17 cellular contexts compared by ENCODE assay signal in the genomic region with DNA sequence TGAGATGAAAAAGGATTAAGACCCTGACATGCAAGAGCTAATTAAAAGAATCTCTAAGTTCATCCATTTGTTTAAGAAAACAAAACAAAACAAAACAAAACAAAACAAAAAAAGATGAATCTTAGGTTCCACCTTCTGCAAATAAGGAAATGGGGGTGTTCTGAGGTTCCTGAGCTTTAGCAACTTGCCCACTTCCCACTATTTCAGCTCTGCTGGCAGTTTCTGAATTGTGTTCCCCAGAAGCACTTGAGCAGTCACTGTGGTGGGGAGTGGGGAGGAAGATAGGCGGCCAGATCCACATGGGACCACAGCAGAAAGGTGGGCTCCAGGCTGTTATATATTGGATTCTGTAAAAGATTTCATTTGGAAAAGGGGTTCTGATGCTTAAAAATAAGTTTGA. TPM values are rescaled to one million over a fixed set of nuclear protein-coding genes. Genes with fewer than 3 reads are reported as not detected.
DNase-seq lines count a peak whose midpoint lies in the region; ATAC-seq, FAIRE-seq and TF ChIP-seq lines count a peak whose summit lies in the region.
"Had no signal": no experiment of that assay in that cellular context is flagged by ENCODE, and none has a peak within 500 bp of the region (broad histone marks: within the 10 kb centered on the region; RNA-seq: fewer than 3 reads in every experiment).

No MANE protein-coding gene starts in this region.

- H3K9ac ChIP-seq in BLaER1 = no peak overlapping the region
- no peak overlapping the region for H3K9ac ChIP-seq in Karpas-422 (ENCODE audit: low read length)
- H3K9ac ChIP-seq in GM12878 (ENCODE audit: control insufficient read depth, insufficient read depth, low read length) = no peak overlapping the region
- H3K9ac ChIP-seq in mucosa of stomach (ENCODE audit: low read length) = peak overlapping the region; percentile 23

- no peak for FAIRE-seq in GM12878 (lab: Jason Lieb, UNC)
- FAIRE-seq: GM18507 had no signal

- H3K79me2 ChIP-seq in Karpas-422 (ENCODE audit: low read length) (peaks cover 92% of the 10 kb centered on the region), GM12878 (ENCODE audit: control insufficient read depth, insufficient read depth, low read length) (no peaks in the 10 kb centered on the region)

- peaks cover 3% of the 10 kb centered on the region; the same call in 1 of the 2 replicates for H3K36me3 ChIP-seq in BLaER1
- peaks cover 70% of the 10 kb centered on the region for H3K36me3 ChIP-seq in Karpas-422 (ENCODE audit: insufficient read depth, low read length)
- H3K36me3 ChIP-seq in GM12878 (ENCODE audit: control insufficient read depth in 2 of 2, insufficient read depth in 2 of 2, low read length in 1 of 2) = no peaks in the 10 kb centered on the region; a peak in 2 of 4 replicates
- no peaks in the 10 kb centered on the region for H3K36me3 ChIP-seq in mucosa of stomach (ENCODE audit: control insufficient read depth, insufficient read depth, low read length)
- H3K36me3 ChIP-seq: left ventricle myocardium inferior had no signal

- CTCF ChIA-PET in GM12878 (lab: Yijun Ruan, JAX) = interaction anchor here (1.4 to 3.7 kb wide), 8 partner anchors 9 to 69 kb away, joined by 5 to 13 read pairs (median 8); no protein-coding TSS in a partner anchor

- WGBS in GM12878 (ENCODE audit: insufficient coverage, insufficient replicate concordance, low lambda C conversion rate, missing lambda C conversion rate) = 100% methylated on average over 1 of the region's 1 CpG

- TF ChIP-seq RAD21 in GM12878 (IDR thresholded peaks at IDR 0.05; ENCODE audit: insufficient read depth, low read depth, low read length) = no peak

- no peak for TF ChIP-seq CTCF in GM12878 (IDR thresholded peaks at IDR 0.05 in 2 of 3, conservative IDR thresholded peaks at IDR 0.05 in 1 of 3; ENCODE audit: control insufficient read depth in 2 of 3, extremely low read depth in 1 of 3, insufficient read depth in 1 of 3, low read depth in 3 of 3, low read length in 3 of 3)

- intact Hi-C loops in GM12878 (cut with micrococcal nuclease; ENCODE audit: unreplicated experiment) = no loop called here

- H2AFZ ChIP-seq in Karpas-422 (ENCODE audit: low read length) (no peak overlapping the region), GM12878 (ENCODE audit: control insufficient read depth, low read depth, low read length) (no peak overlapping the region)

- H3K4me1 ChIP-seq in BLaER1 (peaks cover 55% of the 10 kb centered on the region), Karpas-422 (ENCODE audit: low read length) (peaks cover 60% of the 10 kb centered on the region), GM12878 (ENCODE audit: control insufficient read depth, insufficient read depth, low read length) (no peaks in the 10 kb centered on the region), mucosa of stomach (ENCODE audit: control insufficient read depth, insufficient read depth, low read length) (peaks cover 44% of the 10 kb centered on the region)
- H3K4me1 ChIP-seq: left ventricle myocardium inferior had no signal

- no peak for TF ChIP-seq POLR2A in GM12878 (IDR thresholded peaks at IDR 0.05; ENCODE audit: low read depth, low read length)

- BruUV-seq in GM12878 (replicated peaks; lab: Mats Ljungman, UMichigan) = TSS peak; percentile 31

- ATAC-seq in GM12878 = no peak
- no peak for ATAC-seq in HG03280 (IDR thresholded peaks at IDR 0.05; ENCODE audit: unreplicated experiment)
- ATAC-seq: naive thymus-derived CD8-positive, alpha-beta T cell; psoas muscle had no signal

- H3K4me3 ChIP-seq in BLaER1 = no peak overlapping the region
- H3K4me3 ChIP-seq in Karpas-422 (ENCODE audit: low read length) = no peak overlapping the region
- no peak overlapping the region for H3K4me3 ChIP-seq in GM12878
- H3K4me3 ChIP-seq in mucosa of stomach (ENCODE audit: low read length) = no peak overlapping the region
- H3K4me3 ChIP-seq: left ventricle myocardium inferior, psoas muscle, suprapubic skin had no signal

- H3K27me3 ChIP-seq in BLaER1 (no peaks in the 10 kb centered on the region), Karpas-422 (ENCODE audit: low read length) (no peaks in the 10 kb centered on the region), GM12878 (replicated peaks in 1 of 2; ENCODE audit: control insufficient read depth in 2 of 2, insufficient read depth in 2 of 2, low read length in 1 of 2) (no peaks in the 10 kb centered on the region), mucosa of stomach (ENCODE audit: control insufficient read depth, insufficient read depth, low read length) (no peaks in the 10 kb centered on the region)
- H3K27me3 ChIP-seq: suprapubic skin had no signal

- H4K20me1 ChIP-seq in BLaER1 = no peaks in the 10 kb centered on the region
- H4K20me1 ChIP-seq in Karpas-422 (ENCODE audit: insufficient read depth, low read depth, low read length) = no peaks in the 10 kb centered on the region
- no peaks in the 10 kb centered on the region for H4K20me1 ChIP-seq in GM12878 (ENCODE audit: control insufficient read depth, insufficient read depth)

- H3K9me3 ChIP-seq in BLaER1 = no peaks in the 10 kb centered on the region
- no peaks in the 10 kb centered on the region for H3K9me3 ChIP-seq in Karpas-422 (ENCODE audit: low read length)
- no peaks in the 10 kb centered on the region for H3K9me3 ChIP-seq in GM12878 (replicated peaks; ENCODE audit: control insufficient read depth, insufficient read depth, low read length)
- no peaks in the 10 kb centered on the region for H3K9me3 ChIP-seq in mucosa of stomach (ENCODE audit: control insufficient read depth, low read length)
- H3K9me3 ChIP-seq: left ventricle myocardium inferior, psoas muscle, suprapubic skin had no signal

- peak overlapping the region; percentile 15 for H3K4me2 ChIP-seq in BLaER1
- H3K4me2 ChIP-seq in Karpas-422 (ENCODE audit: low read depth, low read length, poor library complexity, severe bottlenecking) = no peak overlapping the region
- H3K4me2 ChIP-seq in GM12878 (ENCODE audit: control insufficient read depth, insufficient read depth) = no peak overlapping the region

- RAD21 ChIA-PET in GM12878 (lab: Charles Lee; ENCODE audit: unreplicated experiment) = interaction anchor here (0.9 to 4.9 kb wide), 9 partner anchors 8 to 91 kb away, joined by 3 to 57 read pairs (median 6); partner anchors contain the start of gene INO80C

- POLR2A ChIA-PET in GM12878 (lab: Charles Lee) = interaction anchor here (0.6 to 8.2 kb wide), 4 partner anchors 11 to 36 kb away, joined by 4 to 106 read pairs (median 11); partner anchors contain the start of gene INO80C

- DNase-seq in Karpas-422 = no peak
- no peak for DNase-seq in GM12878 (ENCODE audit: low read depth, low spot score)
- DNase-seq in NCI-H146 treated with DMSO at 0.1 percent for 48 hours (lab: John Stamatoyannopoulos, UW; ENCODE audit: unreplicated experiment) = no peak
- DNase-seq in activated naive CD4-positive, alpha-beta T cell treated with Interleukin-2 at 50 U/mL for 16 hours = no peak
- no peak for DNase-seq in activated CD4-positive, alpha-beta T cell treated with anti-CD3 and anti-CD28 coated beads, Interleukin-2, amount 50 U/mL, for 4 hours
- DNase-seq: activated gamma-delta T cell treated with Interleukin-2 at 50 U/mL for 16 hours; left ventricle myocardium inferior; naive thymus-derived CD8-positive, alpha-beta T cell; NCI-H187 treated with DMSO at 0.1 percent for 48 hours; OCI-M1; psoas muscle; SW 1271 had no signal

- SMC1A ChIA-PET in GM12878 (lab: Charles Lee; ENCODE audit: uncharacterized antibody, unreplicated experiment) = interaction anchor here (0.8 to 8.1 kb wide), 10 partner anchors 9 to 78 kb away, joined by 3 to 122 read pairs (median 10); partner anchors contain the start of gene INO80C

- no peak overlapping the region for H3K27ac ChIP-seq in BLaER1
- H3K27ac ChIP-seq in Karpas-422 (ENCODE audit: low read length) = peak overlapping the region; percentile 89
- no peak overlapping the region for H3K27ac ChIP-seq in GM12878 (ENCODE audit: control insufficient read depth, insufficient read depth)
- H3K27ac ChIP-seq: left ventricle myocardium inferior, psoas muscle had no signal

- no peaks in the 10 kb centered on the region for H3K9me2 ChIP-seq in Karpas-422 (replicated peaks; ENCODE audit: insufficient read depth, low read length)

- TF ChIP-seq EP300 in GM12878 (IDR thresholded peaks at IDR 0.05; ENCODE audit: borderline replicate concordance in 1 of 2, control insufficient read depth in 1 of 2, low read depth in 2 of 2, low read length in 2 of 2) = no peak

- in situ Hi-C loops in GM12878 (cut with MboI) = no loop called here

TF ChIP-seq in GM12878, 131 proteins besides CTCF, POLR2A, EP300 and RAD21 (continues in another document):
- TF ChIP-seq NRF1 (conservative IDR thresholded peaks at IDR 0.05; ENCODE audit: low read depth, low read length) (no peak), IRF4 (IDR thresholded peaks at IDR 0.05; ENCODE audit: low read depth, low read length) (no peak)

RNA-seq across cellular contexts. Expression of gene INO80C, which starts 20.3 kb away (rescaled TPM):
- total RNA-seq in Karpas-422 (2014; rRNA removed; shearing (Covaris generic); ENCODE audit: low replicate concordance) = 83.4 and 108 TPM in 2 replicates
- 39.2 and 40.2 TPM in 2 replicates for total RNA-seq in GM12878 (2013; cell fraction: nucleolus; rRNA removed)
- total RNA-seq in GM12878 (2014; rRNA removed) (9.8 and 9.9 TPM in 2 replicates), GM12878 (2014; rRNA removed; fragmentation: Illumina TruSeq; extraction: Trizol) (16.0 and 18.1 TPM in 2 replicates), GM12878 (2021) (29.3 and 30.7 TPM in 2 replicates)
- 17.9 TPM for polyA plus RNA-seq in GM12878 (2011; ENCODE audit: low read depth)
- polyA plus RNA-seq in GM12878 (2011; rRNA removed) (31.3 and 31.6 TPM in 2 replicates), GM12878 (2014; fragmentation: Illumina TruSeq; extraction: Trizol) (32.8 and 34.2 TPM in 2 replicates), GM12878 (2014; fragmentation: Nextera tagmentation; extraction: Ambion mirVana) (10 to 100 TPM; 25.0 to 31.6 TPM), GM12878 (2014; rRNA removed) (29.7 and 43.2 TPM in 2 replicates), GM12878 (2016; fragmentation: Nextera tagmentation; extraction: Ambion mirVana) (10 to 100 TPM; 28.3 to 30.9 TPM)
- 27.9 and 34.4 TPM in 2 replicates for polyA plus RNA-seq in GM12878 (2011; cell fraction: cytosol; rRNA removed)
- 29.8 and 31.2 TPM in 2 replicates for polyA plus RNA-seq in GM12878 (2011; cell fraction: nucleus; rRNA removed)
- 15.2 and 16.8 TPM in 2 replicates for polyA plus RNA-seq in GM12878 (2012)
- polyA minus RNA-seq in GM12878 (2011; rRNA and poly(A)+ RNA removed) = 13.2 and 19.6 TPM in 2 replicates
- 4.9 and 10.4 TPM in 2 replicates for polyA minus RNA-seq in GM12878 (2011; cell fraction: cytosol; rRNA and poly(A)+ RNA removed)
- 9.2 and 15.2 TPM in 2 replicates for polyA minus RNA-seq in GM12878 (2011; cell fraction: nucleus; rRNA and poly(A)+ RNA removed)
